22 cellular contexts compared by ENCODE assay signal in the genomic region with DNA sequence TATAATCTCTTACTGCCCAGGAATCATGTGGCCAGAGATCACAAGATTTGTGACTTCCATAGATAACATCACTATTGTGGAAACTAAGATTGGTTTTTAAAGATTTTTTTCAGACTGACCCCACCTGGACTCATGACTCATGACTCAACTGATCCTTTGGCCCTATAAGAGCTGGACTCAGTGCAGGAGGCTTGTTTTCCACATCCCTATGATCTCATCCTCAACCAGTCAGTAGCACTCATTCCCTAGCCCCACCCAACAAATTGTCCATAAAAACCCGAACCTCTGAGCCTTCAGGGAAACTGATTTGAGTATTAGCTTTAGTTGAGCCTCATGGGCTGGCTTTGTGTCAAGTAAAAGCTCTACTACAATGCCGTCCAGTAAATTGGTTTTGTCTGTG. TPM values are rescaled to one million over a fixed set of nuclear protein-coding genes. Genes with fewer than 3 reads are reported as not detected.
DNase-seq lines count a peak whose midpoint lies in the region; ATAC-seq, FAIRE-seq and TF ChIP-seq lines count a peak whose summit lies in the region.
"Had no signal": no experiment of that assay in that cellular context is flagged by ENCODE, and none has a peak within 500 bp of the region (broad histone marks: within the 10 kb centered on the region; RNA-seq: fewer than 3 reads in every experiment).

No MANE protein-coding gene starts in this region.

- no TSS peak for BruUV-seq in HepG2 (replicated peaks; lab: Mats Ljungman, UMichigan)

- no peak overlapping the region for H2AFZ ChIP-seq in HepG2 (ENCODE audit: low read length)

- peaks cover 31% of the 10 kb centered on the region for H3K4me1 ChIP-seq in HepG2 (ENCODE audit: insufficient read depth, low read length)
- H3K4me1 ChIP-seq in right lobe of liver, result peaks cover 0 to 10% (median 0%) of the 10 kb centered on the region in 4 donors
- no peaks in the 10 kb centered on the region for H3K4me1 ChIP-seq in sigmoid colon
- H3K4me1 ChIP-seq: HAP-1 had no signal

- intact Hi-C loops in HepG2 (cut with micrococcal nuclease; ENCODE audit: unreplicated experiment), result no loop called here
- intact Hi-C loops in right lobe of liver (cut with DNase I), result no loop called here
- intact Hi-C loops in sigmoid colon (cut with DNase I), result no loop called here

- TF ChIP-seq POLR2A in HepG2 (IDR thresholded peaks at IDR 0.05; ENCODE audit: insufficient read depth in 1 of 2, low read depth in 2 of 2, low read length in 2 of 2), result no peak
- no peak for TF ChIP-seq POLR2A in right lobe of liver (IDR thresholded peaks at IDR 0.05)
- TF ChIP-seq POLR2A in sigmoid colon (IDR thresholded peaks at IDR 0.05), result no peak

- H3K4me3 ChIP-seq in HepG2 (replicated peaks in 1 of 3; ENCODE audit: insufficient read depth in 1 of 3, low read depth in 2 of 3, low read length in 3 of 3) (no peak overlapping the region), right lobe of liver (no peak overlapping the region), fibroblast of mammary gland (ENCODE audit: control insufficient read depth, low read depth, low read length) (no peak overlapping the region), sigmoid colon (no peak overlapping the region)
- H3K4me3 ChIP-seq: HAP-1, SK-N-MC had no signal

- no peak overlapping the region for H3K27ac ChIP-seq in HepG2 (ENCODE audit: extremely low read length, insufficient read depth, low read length)
- H3K27ac ChIP-seq in right lobe of liver, result no peak overlapping the region
- H3K27ac ChIP-seq in sigmoid colon, result no peak overlapping the region
- H3K27ac ChIP-seq: C4-2B, SK-N-MC had no signal

- TF ChIP-seq EP300 in HepG2 (IDR thresholded peaks at IDR 0.05; ENCODE audit: low read depth in 2 of 2, low read length in 2 of 2), result no peak
- no peak for TF ChIP-seq EP300 in HepG2 (CRISPR knock-in tag; IDR thresholded peaks at IDR 0.05; ENCODE audit: borderline replicate concordance)
- TF ChIP-seq EP300 in sigmoid colon (IDR thresholded peaks at IDR 0.05), result no peak

- H4K20me1 ChIP-seq in HepG2 (ENCODE audit: insufficient read depth, low read length), result no peaks in the 10 kb centered on the region

- TF ChIP-seq RAD21 in HepG2 (CRISPR knock-in tag; IDR thresholded peaks at IDR 0.05), result no peak

- TF ChIP-seq CTCF in HepG2 (CRISPR knock-in tag; IDR thresholded peaks at IDR 0.05) (no peak), right lobe of liver (IDR thresholded peaks at IDR 0.05) (no peak), fibroblast of mammary gland (conservative IDR thresholded peaks at IDR 0.05; ENCODE audit: control insufficient read depth, insufficient read depth, low read depth, low read length) (no peak), sigmoid colon (IDR thresholded peaks at IDR 0.05) (no peak)

- no peak for FAIRE-seq in HepG2 (lab: Jason Lieb, UNC)
- FAIRE-seq: A204.1 had no signal

- POLR2A ChIA-PET in HepG2 (lab: Yijun Ruan, JAX), result no interaction called here

- no peaks in the 10 kb centered on the region for H3K27me3 ChIP-seq in HepG2 (ENCODE audit: control insufficient read depth in 1 of 2, insufficient read depth in 2 of 2, low read length in 2 of 2)
- H3K27me3 ChIP-seq in right lobe of liver, result no peaks in the 10 kb centered on the region
- H3K27me3 ChIP-seq in sigmoid colon, result no peaks in the 10 kb centered on the region

- in situ Hi-C loops in HepG2 (cut with HindIII; ENCODE audit: extremely low pct_ligation_motif_present, low pct_unique_long_range_greater_than_20kb), result no loop called here

- no peak overlapping the region for H3K4me2 ChIP-seq in HepG2 (ENCODE audit: low read depth, low read length)

- H3K9me3 ChIP-seq in HepG2 (ENCODE audit: low read length) (peaks cover 8% of the 10 kb centered on the region; the same call in 1 of the 2 replicates), right lobe of liver (no peaks in the 10 kb centered on the region), sigmoid colon (no peaks in the 10 kb centered on the region)

- ATAC-seq in HepG2 (peak; percentile 32; the same call in 1 of the 3 replicates), right lobe of liver (no peak)

- H3K79me2 ChIP-seq in HepG2 (ENCODE audit: insufficient read depth, low read length), result no peaks in the 10 kb centered on the region

- DNase-seq in HepG2 (ENCODE audit: low spot score) (no peak), right lobe of liver (no peak), amniotic epithelial cell (ENCODE audit: low read depth) (peak; percentile 19), fibroblast of mammary gland (ENCODE audit: low read depth) (peak; percentile 62), sigmoid colon (peak; percentile 11), H4 (ENCODE audit: low spot score) (no peak), GM03348 (ENCODE audit: low spot score) (no peak), 8988T (no peak)
- DNase-seq: EL, MM.1S, NCI-H1048, NCI-H1436, NCI-H187 treated with DMSO at 0.1 percent for 48 hours, NCI-H2107, NCI-H446 treated with DMSO at 0.1 percent for 48 hours, NCI-H526 treated with DMSO at 0.1 percent for 48 hours, OCI-M1, SHP77 treated with DMSO at 0.1 percent for 48 hours had no signal

- CTCF ChIA-PET in HepG2 (lab: Yijun Ruan, JAX; ENCODE audit: low intra/inter-chr PET ratio, low total read pairs), result no interaction called here

- WGBS in HepG2 (ENCODE audit: low lambda C conversion rate), result 56% methylated on average over 2 of the region's 2 CpGs
- WGBS in right lobe of liver (ENCODE audit: insufficient coverage, low coverage, low lambda C conversion rate, missing lambda C conversion rate), result 88% methylated on average over 1 of the region's 2 CpGs
- whole genome bisulfite sequencing in sigmoid colon, 2 donors, result 66 to 92% methylated on average over 2 of the region's 2 CpGs

- H3K9ac ChIP-seq in HepG2 (ENCODE audit: insufficient read depth, low read depth, low read length), result no peak overlapping the region

- H3K36me3 ChIP-seq in HepG2 (replicated peaks in 1 of 2; ENCODE audit: control insufficient read depth in 1 of 2, insufficient read depth in 2 of 2, low read length in 2 of 2), result no peaks in the 10 kb centered on the region
- no peaks in the 10 kb centered on the region for H3K36me3 ChIP-seq in right lobe of liver
- H3K36me3 ChIP-seq in sigmoid colon, result no peaks in the 10 kb centered on the region
- H3K36me3 ChIP-seq: HAP-1 had no signal

TF ChIP-seq in HepG2, 621 proteins besides CTCF, POLR2A, EP300 and RAD21:
- TF ChIP-seq CCAR2 (optimal IDR thresholded peaks at IDR 0.05; ENCODE audit: low read depth, low read length) (no peak), ZBTB1 (CRISPR knock-in tag; IDR thresholded peaks at IDR 0.05; ENCODE audit: borderline replicate concordance) (no peak), JUN (CRISPR knock-in tag; IDR thresholded peaks at IDR 0.05) (0 out of 2 replicates have a peak, but pooled peaks have one; percentile 23), FOSL2 (CRISPR knock-in tag; IDR thresholded peaks at IDR 0.05) (peak; percentile 33; the same call in 1 of the 2 replicates)
- TF ChIP-seq, protein P1, sequence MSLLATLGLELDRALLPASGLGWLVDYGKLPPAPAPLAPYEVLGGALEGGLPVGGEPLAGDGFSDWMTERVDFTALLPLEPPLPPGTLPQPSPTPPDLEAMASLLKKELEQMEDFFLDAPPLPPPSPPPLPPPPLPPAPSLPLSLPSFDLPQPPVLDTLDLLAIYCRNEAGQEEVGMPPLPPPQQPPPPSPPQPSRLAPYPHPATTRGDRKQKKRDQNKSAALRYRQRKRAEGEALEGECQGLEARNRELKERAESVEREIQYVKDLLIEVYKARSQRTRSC (CRISPR knock-in tag; IDR thresholded peaks at IDR 0.05; ENCODE audit: low read depth), result no peak
TF ChIP-seq in HepG2: peak in this region for 2.

RNA-seq across cellular contexts. Expression of a gene that starts 7.9 kb away (rescaled TPM):
- total RNA-seq in HepG2 (2016; rRNA removed; fragmentation: Illumina TruSeq; extraction: Trizol) (11.0 and 13.1 TPM in 2 replicates), right lobe of liver (10 to 100 TPM in 3 of 6 experiments, 1 to 10 TPM in 3; 3.5 to 20.5 (median 9.7) TPM), sigmoid colon (1 to 10 TPM; 1.8 to 5.4 (median 2.5) TPM)
- 7.4 and 7.7 TPM in 2 replicates for total RNA-seq in HepG2 (2016; cell fraction: cytosol; rRNA removed; fragmentation: Illumina TruSeq; extraction: Trizol; ENCODE audit: low read depth)
- total RNA-seq in HepG2 (2016; cell fraction: insoluble cytoplasmic fraction; rRNA removed; fragmentation: Illumina TruSeq; extraction: Trizol), result 10.6 and 11.4 TPM in 2 replicates
- total RNA-seq in HepG2 (2016; cell fraction: membrane; rRNA removed; fragmentation: Illumina TruSeq; extraction: Trizol), result 8.1 and 8.3 TPM in 2 replicates
- 6.7 and 7.6 TPM in 2 replicates for total RNA-seq in HepG2 (2016; cell fraction: nucleus; rRNA removed; fragmentation: Illumina TruSeq; extraction: Trizol)
- polyA plus RNA-seq in HepG2 (2011; rRNA removed) (3.5 and 3.6 TPM in 2 replicates), sigmoid colon (10 to 100 TPM in 1 of 3 donors, 1 to 10 TPM in 2; 2.4 to 10.9 (median 5.3) TPM)
- 1.7 and 1.8 TPM in 2 replicates for polyA plus RNA-seq in HepG2 (2011; cell fraction: cytosol; rRNA removed)
- 3.6 and 4.8 TPM in 2 replicates for polyA plus RNA-seq in HepG2 (2011; cell fraction: nucleus; rRNA removed)
- polyA plus RNA-seq in HepG2 (2012), result 5.3 and 6.0 TPM in 2 replicates
- 0.45 and 0.55 TPM in 2 replicates for polyA plus RNA-seq in HepG2 (2016; cell fraction: cytosol; fragmentation: Illumina TruSeq; extraction: Trizol; ENCODE audit: low read depth)
- polyA plus RNA-seq in HepG2 (2016; cell fraction: insoluble cytoplasmic fraction; fragmentation: Illumina TruSeq; extraction: Trizol; ENCODE audit: low read depth), result 6.1 and 6.3 TPM in 2 replicates
- polyA plus RNA-seq in HepG2 (2016; cell fraction: membrane; fragmentation: Illumina TruSeq; extraction: Trizol; ENCODE audit: low read depth), result 1.7 and 2.1 TPM in 2 replicates
- 7.9 and 8.0 TPM in 2 replicates for polyA plus RNA-seq in HepG2 (2016; cell fraction: nucleus; fragmentation: Illumina TruSeq; extraction: Trizol; ENCODE audit: insufficient read depth, low read depth)
- 9.5 and 10.1 TPM in 2 replicates for polyA minus RNA-seq in HepG2 (2011; rRNA and poly(A)+ RNA removed; ENCODE audit: low replicate concordance)
- 11.4 and 14.6 TPM in 2 replicates for polyA minus RNA-seq in HepG2 (2011; cell fraction: cytosol; rRNA and poly(A)+ RNA removed)
- polyA minus RNA-seq in HepG2 (2011; cell fraction: nucleus; rRNA and poly(A)+ RNA removed), result 6.4 and 12.3 TPM in 2 replicates
- total RNA-seq in H4 (2014; rRNA removed; shearing (Covaris generic)), result 11.9 and 15.1 TPM in 2 replicates

Comparison
In these comparisons a context has a peak if more than half of its experiments do, and no peak if none do; other contexts are left out.
1. DNase-seq: peak in amniotic epithelial cell (single experiment), fibroblast of mammary gland (single experiment) and sigmoid colon (single experiment); none in HepG2 (single experiment), right lobe of liver (0 of 3), H4 (single experiment), GM03348 (single experiment) and 8988T (single experiment).